Comparison of ENCODE assay signal across 24 cellular contexts in the genomic region with DNA sequence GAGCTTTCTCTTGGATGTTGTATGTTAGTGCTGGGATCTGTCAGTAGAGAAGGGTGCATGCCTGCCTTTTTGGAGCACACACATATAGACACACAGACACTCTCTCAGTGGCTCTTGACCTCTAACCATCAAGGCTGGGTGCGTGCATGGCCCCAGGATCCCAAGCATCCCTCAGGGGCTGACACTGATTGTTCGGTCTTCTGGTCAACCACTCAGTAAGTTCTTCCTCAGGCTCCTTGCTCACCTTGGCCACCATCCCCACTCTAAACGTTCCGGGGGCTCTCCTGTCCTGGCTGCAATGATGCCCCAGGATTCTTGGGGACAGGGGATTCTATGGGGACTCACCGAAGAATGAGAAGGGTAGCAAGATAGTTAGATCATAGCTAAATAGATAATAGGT.
"Had no signal": no experiment of that assay in that cellular context is flagged by ENCODE, and none has a peak within 500 bp of the region (broad histone marks: within the 10 kb centered on the region; RNA-seq: fewer than 3 reads in every experiment).

No MANE protein-coding gene starts in this region.

- H3K36me3 ChIP-seq: MG63, SJSA1 had no signal

- DNase-seq: IMR-90, Karpas-422, KG1, MG63, NCI-H1092, NCI-H1105 treated with DMSO at 0.1 percent for 48 hours, NCI-H1417 treated with DMSO at 0.1 percent for 48 hours, NCI-H146, NCI-H1694 treated with DMSO at 0.1 percent for 48 hours, NCI-H1930, NCI-H2081, NCI-H2107, NCI-H2227 treated with DMSO at 0.1 percent for 48 hours, NCI-H446, NCI-H510A, NCI-H524 treated with DMSO at 0.1 percent for 48 hours, NCI-H69, NCI-H774, Right ventricle myocardium superior, RPMI8226, SIG-M5 had no signal

- H3K4me1 ChIP-seq: SJSA1 had no signal

- H3K27me3 ChIP-seq: MG63, SJSA1 had no signal

- ATAC-seq: HepG2 had no signal

- H3K4me3 ChIP-seq: MG63, SJSA1, SK-N-MC had no signal

- H3K27ac ChIP-seq: SJSA1, SK-N-MC had no signal

- H3K9me3 ChIP-seq: MG63, SJSA1 had no signal
